ENCODE assay signal across 23 cellular contexts in genomic region chr5:143247134-143247815, GRCh38.
DNase-seq lines count a peak whose midpoint lies in the region; ATAC-seq, FAIRE-seq and TF ChIP-seq lines count a peak whose summit lies in the region.
"Had no signal": no experiment of that assay in that cellular context is flagged by ENCODE, and none has a peak within 500 bp of the region (broad histone marks: within the 10 kb centered on the region; RNA-seq: fewer than 3 reads in every experiment).

No MANE protein-coding gene starts in this region.

- FAIRE-seq in HepG2 (lab: Jason Lieb, UNC) = no peak
- FAIRE-seq: D721Med had no signal

- H3K79me2 ChIP-seq in HepG2 (ENCODE audit: insufficient read depth, low read length) = no peaks in the 10 kb centered on the region

- H4K20me1 ChIP-seq in HepG2 (ENCODE audit: insufficient read depth, low read length) = no peaks in the 10 kb centered on the region
- H4K20me1 ChIP-seq: BLaER1 had no signal

- POLR2A ChIA-PET in HepG2 (lab: Yijun Ruan, JAX) (no interaction called here), RWPE1 (lab: Yijun Ruan, JAX; ENCODE audit: low non-redundant PET) (no interaction called here)

- no peak overlapping the region for H3K27ac ChIP-seq in HepG2 (ENCODE audit: extremely low read length, insufficient read depth, low read length)
- no peak overlapping the region for H3K27ac ChIP-seq in right lobe of liver
- peak overlapping the region; percentile 99 for H3K27ac ChIP-seq in RWPE1
- H3K27ac ChIP-seq in foreskin keratinocyte = peak overlapping the region; percentile 100
- H3K27ac ChIP-seq: BLaER1, KMS-11, SK-N-MC had no signal

- no peaks in the 10 kb centered on the region for H3K27me3 ChIP-seq in HepG2 (ENCODE audit: control insufficient read depth in 1 of 2, insufficient read depth in 2 of 2, low read length in 2 of 2)
- no peaks in the 10 kb centered on the region for H3K27me3 ChIP-seq in right lobe of liver
- no peaks in the 10 kb centered on the region for H3K27me3 ChIP-seq in foreskin keratinocyte
- H3K27me3 ChIP-seq: BLaER1 had no signal

- H2AFZ ChIP-seq in HepG2 (ENCODE audit: low read length) = no peak overlapping the region
- H2AFZ ChIP-seq: GM23338 had no signal

- TF ChIP-seq CTCF in HepG2 (CRISPR knock-in tag; IDR thresholded peaks at IDR 0.05) = no peak
- no peak for TF ChIP-seq CTCF in right lobe of liver (IDR thresholded peaks at IDR 0.05)
- no peak for TF ChIP-seq CTCF in RWPE1 (conservative IDR thresholded peaks at IDR 0.05; ENCODE audit: low read depth)
- TF ChIP-seq CTCF in foreskin keratinocyte (conservative IDR thresholded peaks at IDR 0.05) = no peak

- TF ChIP-seq EP300 in HepG2 (IDR thresholded peaks at IDR 0.05; ENCODE audit: low read depth in 2 of 2, low read length in 2 of 2) (no peak), HepG2 (CRISPR knock-in tag; IDR thresholded peaks at IDR 0.05; ENCODE audit: borderline replicate concordance) (no peak)

- H3K36me3 ChIP-seq in HepG2 (replicated peaks in 1 of 2; ENCODE audit: control insufficient read depth in 1 of 2, insufficient read depth in 2 of 2, low read length in 2 of 2) (no peaks in the 10 kb centered on the region), right lobe of liver (no peaks in the 10 kb centered on the region)
- H3K36me3 ChIP-seq: BLaER1 had no signal

- TF ChIP-seq POLR2A in HepG2 (IDR thresholded peaks at IDR 0.05; ENCODE audit: insufficient read depth in 1 of 2, low read depth in 2 of 2, low read length in 2 of 2) (no peak), right lobe of liver (IDR thresholded peaks at IDR 0.05) (no peak)

- H3K9ac ChIP-seq in HepG2 (ENCODE audit: insufficient read depth, low read depth, low read length) = no peak overlapping the region
- H3K9ac ChIP-seq: BLaER1, KMS-11 had no signal

- in situ Hi-C loops in HepG2 (cut with HindIII; ENCODE audit: extremely low pct_ligation_motif_present, low pct_unique_long_range_greater_than_20kb) = no loop called here

- no peak overlapping the region for H3K4me2 ChIP-seq in HepG2 (ENCODE audit: low read depth, low read length)
- H3K4me2 ChIP-seq: BLaER1, GM23338, KMS-11 had no signal

- H3K4me3 ChIP-seq in HepG2 (replicated peaks in 1 of 3; ENCODE audit: insufficient read depth in 1 of 3, low read depth in 2 of 3, low read length in 3 of 3) (no peak overlapping the region), right lobe of liver (no peak overlapping the region)
- H3K4me3 ChIP-seq: BLaER1, GM23338, SK-N-MC had no signal

- DNase-seq in HepG2 (ENCODE audit: low spot score) = no peak
- DNase-seq in right lobe of liver = no peak
- no peak for DNase-seq in RWPE1 (ENCODE audit: low spot score)
- DNase-seq in foreskin keratinocyte = no peak
- no peak for DNase-seq in DMS 273 treated with DMSO at 0.1 percent for 48 hours (lab: John Stamatoyannopoulos, UW)
- DNase-seq in NCI-H2081 treated with DMSO at 0.1 percent for 48 hours (lab: John Stamatoyannopoulos, UW) = no peak
- DNase-seq: CD4-positive, alpha-beta T cell; DMS53; HCEC 1CT; NCI-H1048; NCI-H1417; NCI-H1694; NCI-H2029 treated with DMSO at 0.1 percent for 48 hours; NCI-H2227 treated with DMSO at 0.1 percent for 48 hours; NCI-H526 treated with DMSO at 0.1 percent for 48 hours; SIG-M5; SW 1271 had no signal

- H3K4me1 ChIP-seq in HepG2 (ENCODE audit: insufficient read depth, low read length) (peaks cover 32% of the 10 kb centered on the region), right lobe of liver (peaks cover 0 to 14% (median 1%) of the 10 kb centered on the region in 4 donors), foreskin keratinocyte (peaks cover 62% of the 10 kb centered on the region)
- H3K4me1 ChIP-seq: BLaER1 had no signal

- TF ChIP-seq RAD21 in HepG2 (CRISPR knock-in tag; IDR thresholded peaks at IDR 0.05) = no peak

- CTCF ChIA-PET in HepG2 (lab: Yijun Ruan, JAX; ENCODE audit: low intra/inter-chr PET ratio, low total read pairs) (no interaction called here), RWPE1 (lab: Yijun Ruan, JAX) (interaction anchor here (0.6 kb wide), 2 partner anchors 89 to 109 kb away, joined by 3 to 4 read pairs; no protein-coding TSS in a partner anchor)

- 44% methylated on average over 1 of the region's 1 CpG for WGBS in HepG2 (ENCODE audit: low lambda C conversion rate)
- WGBS in right lobe of liver (ENCODE audit: insufficient coverage, low coverage, low lambda C conversion rate, missing lambda C conversion rate) = 92% methylated on average over 1 of the region's 1 CpG

- H3K9me3 ChIP-seq in HepG2 (ENCODE audit: low read length) (no peaks in the 10 kb centered on the region), right lobe of liver (no peaks in the 10 kb centered on the region)

- intact Hi-C loops in HepG2 (cut with micrococcal nuclease; ENCODE audit: unreplicated experiment) = no loop called here
- intact Hi-C loops in right lobe of liver (cut with DNase I) = no loop called here

- ATAC-seq in HepG2 (no peak), right lobe of liver (no peak), foreskin keratinocyte (no peak), HG03045 (IDR thresholded peaks at IDR 0.05; ENCODE audit: unreplicated experiment) (no peak)
- ATAC-seq: GM23338 had no signal

- BruUV-seq in HepG2 (replicated peaks; lab: Mats Ljungman, UMichigan) = no TSS peak

TF ChIP-seq in HepG2, 621 proteins besides CTCF, POLR2A, EP300 and RAD21:
- TF ChIP-seq IKZF1 (IDR thresholded peaks at IDR 0.05) = 0 out of 2 replicates have a peak, but pooled peaks have one; percentile 31
- no peak for TF ChIP-seq EHMT2 (IDR thresholded peaks at IDR 0.05; ENCODE audit: borderline replicate concordance, low read depth, low read length)
- no peak for TF ChIP-seq ZNF619 (CRISPR knock-in tag; IDR thresholded peaks at IDR 0.05)
- TF ChIP-seq FOXA1 (IDR thresholded peaks at IDR 0.05) = 0 out of 2 replicates have a peak, but pooled peaks have one; percentile 13
- TF ChIP-seq FOXA1 (CRISPR knock-in tag; IDR thresholded peaks at IDR 0.05) = no peak
- TF ChIP-seq MNT (IDR thresholded peaks at IDR 0.05) = 0 out of 2 replicates have a peak, but pooled peaks have one; percentile 5

Comparison
In these comparisons a context has a peak if more than half of its experiments do, and no peak if none do; other contexts are left out.
1. H3K27ac ChIP-seq: peak in RWPE1 (single experiment) and foreskin keratinocyte (single experiment); none in HepG2 (single experiment) and right lobe of liver (0 of 3).